ENCODE assay signal across 1 cellular context in the genomic region with DNA sequence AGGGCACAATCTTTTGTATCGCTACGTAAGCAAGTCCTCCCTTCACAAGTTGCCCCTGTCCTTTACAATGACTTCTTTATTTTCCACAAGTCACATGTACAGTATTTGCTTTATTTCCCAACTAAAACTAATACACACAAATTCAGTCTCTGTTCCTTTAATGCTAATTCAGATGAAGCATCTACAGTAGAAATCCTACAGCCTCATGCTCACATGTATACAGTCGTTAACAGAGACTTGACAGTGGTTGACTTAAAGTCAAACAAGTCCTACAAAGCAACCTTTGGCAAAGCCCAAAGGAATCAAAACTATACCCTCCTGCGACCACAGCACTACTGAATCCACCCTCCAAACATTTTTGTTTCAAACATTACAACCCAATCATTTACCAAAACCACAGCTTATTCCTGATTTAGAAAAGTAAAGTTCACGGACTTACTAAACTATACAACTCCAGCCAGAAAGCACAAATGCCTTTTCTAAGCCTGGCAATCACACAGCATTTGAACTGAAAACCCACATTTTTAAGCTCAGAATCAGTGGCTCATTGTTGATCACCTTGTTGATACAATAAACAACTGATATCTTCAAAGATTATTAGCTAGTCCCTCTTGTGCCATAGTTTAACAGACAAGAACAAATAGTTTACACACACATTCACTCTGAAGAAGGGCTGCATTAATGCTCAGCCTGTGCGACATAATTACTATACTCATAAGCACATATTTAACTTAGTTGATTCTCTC.
TF ChIP-seq lines count a peak whose summit lies in the region.

No MANE protein-coding gene starts in this region.

TF ChIP-seq in GM23338, 12 proteins besides CTCF, POLR2A, EP300 and RAD21 (continued from another document):
- TF ChIP-seq, protein P1, sequence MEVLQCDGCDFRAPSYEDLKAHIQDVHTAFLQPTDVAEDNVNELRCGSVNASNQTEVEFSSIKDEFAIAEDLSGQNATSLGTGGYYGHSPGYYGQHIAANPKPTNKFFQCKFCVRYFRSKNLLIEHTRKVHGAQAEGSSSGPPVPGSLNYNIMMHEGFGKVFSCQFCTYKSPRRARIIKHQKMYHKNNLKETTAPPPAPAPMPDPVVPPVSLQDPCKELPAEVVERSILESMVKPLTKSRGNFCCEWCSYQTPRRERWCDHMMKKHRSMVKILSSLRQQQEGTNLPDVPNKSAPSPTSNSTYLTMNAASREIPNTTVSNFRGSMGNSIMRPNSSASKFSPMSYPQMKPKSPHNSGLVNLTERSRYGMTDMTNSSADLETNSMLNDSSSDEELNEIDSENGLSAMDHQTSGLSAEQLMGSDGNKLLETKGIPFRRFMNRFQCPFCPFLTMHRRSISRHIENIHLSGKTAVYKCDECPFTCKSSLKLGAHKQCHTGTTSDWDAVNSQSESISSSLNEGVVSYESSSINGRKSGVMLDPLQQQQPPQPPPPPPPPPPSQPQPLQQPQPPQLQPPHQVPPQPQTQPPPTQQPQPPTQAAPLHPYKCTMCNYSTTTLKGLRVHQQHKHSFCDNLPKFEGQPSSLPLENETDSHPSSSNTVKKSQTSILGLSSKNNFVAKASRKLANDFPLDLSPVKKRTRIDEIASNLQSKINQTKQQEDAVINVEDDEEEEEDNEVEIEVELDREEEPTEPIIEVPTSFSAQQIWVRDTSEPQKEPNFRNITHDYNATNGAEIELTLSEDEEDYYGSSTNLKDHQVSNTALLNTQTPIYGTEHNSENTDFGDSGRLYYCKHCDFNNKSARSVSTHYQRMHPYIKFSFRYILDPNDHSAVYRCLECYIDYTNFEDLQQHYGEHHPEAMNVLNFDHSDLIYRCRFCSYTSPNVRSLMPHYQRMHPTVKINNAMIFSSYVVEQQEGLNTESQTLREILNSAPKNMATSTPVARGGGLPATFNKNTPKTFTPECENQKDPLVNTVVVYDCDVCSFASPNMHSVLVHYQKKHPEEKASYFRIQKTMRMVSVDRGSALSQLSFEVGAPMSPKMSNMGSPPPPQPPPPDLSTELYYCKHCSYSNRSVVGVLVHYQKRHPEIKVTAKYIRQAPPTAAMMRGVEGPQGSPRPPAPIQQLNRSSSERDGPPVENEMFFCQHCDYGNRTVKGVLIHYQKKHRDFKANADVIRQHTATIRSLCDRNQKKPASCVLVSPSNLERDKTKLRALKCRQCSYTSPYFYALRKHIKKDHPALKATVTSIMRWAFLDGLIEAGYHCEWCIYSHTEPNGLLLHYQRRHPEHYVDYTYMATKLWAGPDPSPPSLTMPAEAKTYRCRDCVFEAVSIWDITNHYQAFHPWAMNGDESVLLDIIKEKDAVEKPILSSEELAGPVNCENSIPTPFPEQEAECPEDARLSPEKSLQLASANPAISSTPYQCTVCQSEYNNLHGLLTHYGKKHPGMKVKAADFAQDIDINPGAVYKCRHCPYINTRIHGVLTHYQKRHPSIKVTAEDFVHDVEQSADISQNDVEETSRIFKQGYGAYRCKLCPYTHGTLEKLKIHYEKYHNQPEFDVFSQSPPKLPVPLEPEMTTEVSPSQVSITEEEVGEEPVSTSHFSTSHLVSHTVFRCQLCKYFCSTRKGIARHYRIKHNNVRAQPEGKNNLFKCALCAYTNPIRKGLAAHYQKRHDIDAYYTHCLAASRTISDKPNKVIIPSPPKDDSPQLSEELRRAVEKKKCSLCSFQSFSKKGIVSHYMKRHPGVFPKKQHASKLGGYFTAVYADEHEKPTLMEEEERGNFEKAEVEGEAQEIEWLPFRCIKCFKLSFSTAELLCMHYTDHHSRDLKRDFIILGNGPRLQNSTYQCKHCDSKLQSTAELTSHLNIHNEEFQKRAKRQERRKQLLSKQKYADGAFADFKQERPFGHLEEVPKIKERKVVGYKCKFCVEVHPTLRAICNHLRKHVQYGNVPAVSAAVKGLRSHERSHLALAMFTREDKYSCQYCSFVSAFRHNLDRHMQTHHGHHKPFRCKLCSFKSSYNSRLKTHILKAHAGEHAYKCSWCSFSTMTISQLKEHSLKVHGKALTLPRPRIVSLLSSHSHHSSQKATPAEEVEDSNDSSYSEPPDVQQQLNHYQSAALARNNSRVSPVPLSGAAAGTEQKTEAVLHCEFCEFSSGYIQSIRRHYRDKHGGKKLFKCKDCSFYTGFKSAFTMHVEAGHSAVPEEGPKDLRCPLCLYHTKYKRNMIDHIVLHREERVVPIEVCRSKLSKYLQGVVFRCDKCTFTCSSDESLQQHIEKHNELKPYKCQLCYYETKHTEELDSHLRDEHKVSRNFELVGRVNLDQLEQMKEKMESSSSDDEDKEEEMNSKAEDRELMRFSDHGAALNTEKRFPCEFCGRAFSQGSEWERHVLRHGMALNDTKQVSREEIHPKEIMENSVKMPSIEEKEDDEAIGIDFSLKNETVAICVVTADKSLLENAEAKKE (CRISPR knock-in tag; IDR thresholded peaks at IDR 0.05) = no peak
